Comparison of ENCODE assay signal across 33 cellular contexts in the genomic region with DNA sequence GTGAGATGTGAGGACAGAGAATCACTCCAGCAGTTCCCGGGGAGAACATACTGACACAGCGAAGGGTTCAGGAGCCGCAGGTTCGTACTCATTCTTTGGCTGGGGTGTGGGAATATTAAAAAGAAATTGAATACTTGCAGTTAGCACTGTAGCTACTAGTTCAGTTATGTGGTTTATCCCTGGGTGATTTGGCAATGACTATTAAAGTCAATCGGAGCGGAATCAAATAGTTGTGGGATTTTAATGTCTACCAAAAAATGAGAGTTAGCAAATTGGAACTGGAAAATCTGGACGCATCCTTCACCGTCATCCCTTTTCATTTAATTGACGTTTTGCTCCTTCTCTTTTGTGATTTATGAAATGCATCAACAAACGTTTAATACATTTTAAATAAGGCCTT. TPM values are rescaled to one million over a fixed set of nuclear protein-coding genes. Genes with fewer than 3 reads are reported as not detected.
"Had no signal": no experiment of that assay in that cellular context is flagged by ENCODE, and none has a peak within 500 bp of the region (broad histone marks: within the 10 kb centered on the region; RNA-seq: fewer than 3 reads in every experiment).

No MANE protein-coding gene starts in this region.

- H3K27me3 Mint-ChIP-seq: central memory CD8-positive, alpha-beta T cell had no signal

- H3K4me1 ChIP-seq: adrenal gland, heart right ventricle, psoas muscle, right atrium auricular region, suprapubic skin had no signal

- H3K27ac ChIP-seq: adrenal gland, heart right ventricle, neutrophil, ovary, psoas muscle, right atrium auricular region, suprapubic skin, tibial nerve had no signal

- H3K4me1 Mint-ChIP-seq: activated naive CD8-positive, alpha-beta T cell treated with anti-CD3 and anti-CD28 coated beads for 36 hours; stimulated activated naive B cell treated with anti-CD40 and anti-IgM and Interleukin-4, amounts not matched to agents 10 μg/mL and 1 μg/mL and 100 μg/mL, for 72 hours had no signal

- H3K4me3 ChIP-seq: adrenal gland, heart right ventricle, ovary, psoas muscle, right atrium auricular region, stomach, suprapubic skin, tibial nerve had no signal

- H3K27me3 ChIP-seq: adrenal gland, heart right ventricle, ovary, right atrium auricular region, stomach, suprapubic skin, tibial nerve had no signal

- H3K36me3 ChIP-seq: adrenal gland, neutrophil, ovary, right atrium auricular region had no signal

- H3K4me3 Mint-ChIP-seq: activated CD4-positive, alpha-beta memory T cell treated with anti-CD3 and anti-CD28 coated beads for 36 hours; activated naive CD4-positive, alpha-beta T cell treated with anti-CD3 and anti-CD28 coated beads for 36 hours; activated naive CD8-positive, alpha-beta T cell treated with anti-CD3 and anti-CD28 coated beads for 36 hours; activated T-helper 1 cell treated with anti-CD3 and anti-CD28 coated beads, Interleukin-12 subunit alpha, Interleukin-12 subunit beta, Interleukin-2, Interleukin-4 antibody, amounts not matched to agents 30 ng/mL and 10 ng/mL and 1 ng/mL, durations not matched to agents 14 hours and 24 hours and 36 hours; central memory CD8-positive, alpha-beta T cell; dendritic cell treated with granulocyte-macrophage colony-stimulating factor and Interleukin-4, amounts not matched to agents 40 ng/mL and 50 ng/mL, for 4 days; endodermal cell; natural killer cell; stimulated activated naive B cell treated with anti-CD40 and anti-IgM and Interleukin-4, amounts not matched to agents 10 μg/mL and 1 μg/mL and 100 μg/mL, for 72 hours; T-helper 2 cell treated with Interferon-gamma antibody and Interleukin-4, amounts not matched to agents 5 μg/mL and 100 μg/mL, for 36 hours had no signal

- H3K36me3 Mint-ChIP-seq: activated CD4-positive, alpha-beta memory T cell treated with anti-CD3 and anti-CD28 coated beads for 36 hours; activated naive CD8-positive, alpha-beta T cell treated with anti-CD3 and anti-CD28 coated beads for 36 hours; natural killer cell; stimulated activated naive B cell treated with anti-CD40 and anti-IgM and Interleukin-4, amounts not matched to agents 10 μg/mL and 1 μg/mL and 100 μg/mL, for 72 hours had no signal

- ATAC-seq: esophagus mucosa; heart right ventricle; natural killer cell; psoas muscle; stimulated activated naive B cell treated with anti-CD40 and anti-IgM and Interleukin-4, amounts not matched to agents 10 μg/mL and 1 μg/mL and 100 μg/mL, for 72 hours had no signal

- DNase-seq: activated CD4-positive, alpha-beta memory T cell treated with anti-CD3 and anti-CD28 coated beads for 36 hours; activated CD4-positive, alpha-beta T cell treated with anti-CD3 and anti-CD28 coated beads for 48 hours; activated CD8-positive, alpha-beta memory T cell treated with anti-CD3 and anti-CD28 coated beads, Interleukin-2, amount 50 U/mL, for 4 hours; activated effector memory CD4-positive, alpha-beta T cell treated with anti-CD3 and anti-CD28 coated beads, Interleukin-2, amount 50 U/mL, for 16 hours; activated naive CD4-positive, alpha-beta T cell treated with anti-CD3 and anti-CD28 coated beads for 36 hours; activated naive CD8-positive, alpha-beta T cell treated with anti-CD3 and anti-CD28 coated beads for 36 hours; activated T-cell treated with anti-CD3 and anti-CD28 coated beads, Interleukin-2, amount 50 U/mL, for 1 hour; adrenal gland; endodermal cell; foreskin melanocyte; heart right ventricle; mesenchymal stem cell; natural killer cell; ovary; psoas muscle; stimulated activated CD4-positive, alpha-beta T cell treated with anti-CD3 and anti-CD28 coated beads, Interleukin-15, amount 100 ng/mL, for 24 hours; stimulated activated CD4-positive, alpha-beta T cell treated with anti-CD3 and anti-CD28 coated beads, Interleukin-2, amount 100 ng/mL, for 24 hours; stimulated activated naive B cell treated with anti-CD40 and anti-IgM and Interleukin-4, amounts not matched to agents 10 μg/mL and 1 μg/mL and 100 μg/mL, for 72 hours; stomach; T-helper 1 cell had no signal

- H3K27ac Mint-ChIP-seq: activated CD4-positive, alpha-beta memory T cell treated with anti-CD3 and anti-CD28 coated beads for 36 hours; activated naive CD4-positive, alpha-beta T cell treated with anti-CD3 and anti-CD28 coated beads for 36 hours; activated naive CD8-positive, alpha-beta T cell treated with anti-CD3 and anti-CD28 coated beads for 36 hours; activated T-helper 1 cell treated with anti-CD3 and anti-CD28 coated beads, Interleukin-12 subunit alpha, Interleukin-12 subunit beta, Interleukin-2, Interleukin-4 antibody, amounts not matched to agents 30 ng/mL and 10 ng/mL and 1 ng/mL, durations not matched to agents 14 hours and 24 hours and 36 hours; dendritic cell treated with granulocyte-macrophage colony-stimulating factor and Interleukin-4, amounts not matched to agents 40 ng/mL and 50 ng/mL, for 4 days; endodermal cell; natural killer cell; stimulated activated naive B cell treated with anti-CD40 and anti-IgM and Interleukin-4, amounts not matched to agents 10 μg/mL and 1 μg/mL and 100 μg/mL, for 72 hours; T-helper 2 cell treated with Interferon-gamma antibody and Interleukin-4, amounts not matched to agents 5 μg/mL and 100 μg/mL, for 36 hours had no signal

- H3K9me3 Mint-ChIP-seq: activated CD4-positive, alpha-beta memory T cell treated with anti-CD3 and anti-CD28 coated beads for 36 hours; activated naive CD4-positive, alpha-beta T cell treated with anti-CD3 and anti-CD28 coated beads for 36 hours; activated naive CD8-positive, alpha-beta T cell treated with anti-CD3 and anti-CD28 coated beads for 36 hours; activated T-helper 1 cell treated with anti-CD3 and anti-CD28 coated beads, Interleukin-12 subunit alpha, Interleukin-12 subunit beta, Interleukin-2, Interleukin-4 antibody, amounts not matched to agents 30 ng/mL and 10 ng/mL and 1 ng/mL, durations not matched to agents 14 hours and 24 hours and 36 hours; central memory CD8-positive, alpha-beta T cell; dendritic cell treated with granulocyte-macrophage colony-stimulating factor and Interleukin-4, amounts not matched to agents 40 ng/mL and 50 ng/mL, for 4 days; endodermal cell; natural killer cell; T-helper 2 cell treated with Interferon-gamma antibody and Interleukin-4, amounts not matched to agents 5 μg/mL and 100 μg/mL, for 36 hours had no signal

- H3K9me3 ChIP-seq: adrenal gland, heart right ventricle, neutrophil, ovary, psoas muscle, right atrium auricular region, stomach, suprapubic skin, tibial nerve had no signal

RNA-seq across cellular contexts. Expression of a gene that starts 50.8 kb away (rescaled TPM):
- total RNA-seq: activated CD4-positive, alpha-beta memory T cell treated with anti-CD3 and anti-CD28 coated beads for 36 hours; activated CD8-positive, alpha-beta memory T cell treated with anti-CD3 and anti-CD28 coated beads for 36 hours; activated naive CD4-positive, alpha-beta T cell treated with anti-CD3 and anti-CD28 coated beads for 36 hours; activated naive CD8-positive, alpha-beta T cell treated with anti-CD3 and anti-CD28 coated beads for 36 hours; activated T-helper 1 cell treated with anti-CD3 and anti-CD28 coated beads, Interleukin-12 subunit alpha, Interleukin-12 subunit beta, Interleukin-2, Interleukin-4 antibody, amounts not matched to agents 30 ng/mL and 10 ng/mL and 1 ng/mL, durations not matched to agents 14 hours and 24 hours and 36 hours; adrenal gland; aorta; bronchial epithelial cell; esophagus mucosa; mononuclear cell; natural killer cell; ovary; psoas muscle; right atrium auricular region; tibial nerve had no signal
- polyA plus RNA-seq: adrenal gland, ovary, psoas muscle, stomach had no signal
